27 cellular contexts compared by ENCODE assay signal in the genomic region with DNA sequence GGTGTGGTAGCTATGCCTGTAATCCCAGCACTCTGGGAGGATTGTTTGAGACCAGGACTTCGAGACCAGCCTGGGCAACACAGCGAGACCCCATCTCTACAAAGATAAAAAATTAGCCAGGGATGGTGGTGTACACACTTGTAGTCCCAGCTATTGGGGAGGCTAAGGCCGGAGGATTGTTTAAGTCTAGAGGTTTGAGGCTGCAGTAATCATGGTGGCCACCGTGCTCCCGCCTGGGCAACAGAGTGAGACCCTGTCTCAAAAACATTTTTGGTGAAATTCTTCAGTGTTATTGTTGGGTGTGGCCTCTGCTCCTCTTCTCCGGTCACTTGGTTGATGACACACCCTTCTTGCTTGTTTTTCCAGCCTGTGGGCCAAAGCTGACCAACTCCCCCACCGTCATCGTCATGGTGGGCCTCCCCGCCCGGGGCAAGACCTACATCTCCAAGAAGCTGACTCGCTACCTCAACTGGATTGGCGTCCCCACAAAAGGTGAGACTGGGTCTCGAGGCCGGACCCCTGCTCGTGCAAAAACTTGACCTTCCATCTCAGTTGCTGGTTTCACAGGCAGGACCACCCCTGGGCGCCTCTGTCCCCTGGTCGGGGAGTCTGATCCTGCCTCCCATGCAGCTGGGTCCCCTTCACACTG. TPM values are rescaled to one million over a fixed set of nuclear protein-coding genes. Genes with fewer than 3 reads are reported as not detected.
DNase-seq lines count a peak whose midpoint lies in the region; ATAC-seq and TF ChIP-seq lines count a peak whose summit lies in the region.
"Had no signal": no experiment of that assay in that cellular context is flagged by ENCODE, and none has a peak within 500 bp of the region (broad histone marks: within the 10 kb centered on the region; RNA-seq: fewer than 3 reads in every experiment).

No MANE protein-coding gene starts in this region.

- H3K4me1 Mint-ChIP-seq in CD4-positive, alpha-beta T cell (ENCODE audit: low read depth), result peaks cover 9% of the 10 kb centered on the region
- H3K4me1 Mint-ChIP-seq in WTC11 (peaks cover 23% of the 10 kb centered on the region), nephron (peaks cover 37% of the 10 kb centered on the region)
- peaks cover 11 to 15% of the 10 kb centered on the region in 2 donors for H3K4me1 Mint-ChIP-seq in stimulated activated naive B cell treated with anti-CD40 and anti-IgM and Interleukin-4, amounts not matched to agents 10 μg/mL and 1 μg/mL and 100 μg/mL, for 72 hours

- H3K27ac Mint-ChIP-seq in CD4-positive, alpha-beta T cell, result peak overlapping the region; percentile 27
- H3K27ac Mint-ChIP-seq in WTC11 (peak overlapping the region; percentile 15; the same call in 1 of the 2 replicates), nephron (peak overlapping the region in 2 of 3 experiments; percentile 48 to 65)
- H3K27ac Mint-ChIP-seq in stimulated activated naive B cell treated with anti-CD40 and anti-IgM and Interleukin-4, amounts not matched to agents 10 μg/mL and 1 μg/mL and 100 μg/mL, for 72 hours, result peak overlapping the region; percentile 1

- no peaks in the 10 kb centered on the region for H3K9me3 ChIP-seq in CD4-positive, alpha-beta T cell (ENCODE audit: control insufficient read depth, low read length)
- H3K9me3 ChIP-seq in mucosa of descending colon, result no peaks in the 10 kb centered on the region
- H3K9me3 ChIP-seq: Peyer's patch, SJSA1, stomach had no signal

- no peaks in the 10 kb centered on the region for H3K27me3 ChIP-seq in CD4-positive, alpha-beta T cell (ENCODE audit: control insufficient read depth, insufficient read depth, low read length)
- H3K27me3 ChIP-seq: dorsolateral prefrontal cortex, Peyer's patch, SJSA1, stomach had no signal

- H3K9me3 Mint-ChIP-seq in CD4-positive, alpha-beta T cell, result no peaks in the 10 kb centered on the region
- H3K9me3 Mint-ChIP-seq in WTC11 (no peaks in the 10 kb centered on the region), nephron (no peaks in the 10 kb centered on the region)
- no peaks in the 10 kb centered on the region for H3K9me3 Mint-ChIP-seq in stimulated activated naive B cell treated with anti-CD40 and anti-IgM and Interleukin-4, amounts not matched to agents 10 μg/mL and 1 μg/mL and 100 μg/mL, for 72 hours
- H3K9me3 Mint-ChIP-seq: CD8-positive, alpha-beta memory T cell had no signal

- intact Hi-C loops in CD4-positive, alpha-beta T cell (cut with DNase I, micrococcal nuclease), result no loop called here
- intact Hi-C loops in mucosa of descending colon (cut with DNase I, micrococcal nuclease), result no loop called here

- no peaks in the 10 kb centered on the region for H3K36me3 ChIP-seq in mucosa of descending colon (ENCODE audit: low read depth)

- no peak for ATAC-seq in CD4-positive, alpha-beta T cell (ENCODE audit: poor library complexity)
- ATAC-seq in WTC11 (no peak), mucosa of descending colon (no peak), GM21717 (IDR thresholded peaks at IDR 0.05; ENCODE audit: unreplicated experiment) (no peak)
- no peak for ATAC-seq in stimulated activated naive B cell treated with anti-CD40 and anti-IgM and Interleukin-4, amounts not matched to agents 10 μg/mL and 1 μg/mL and 100 μg/mL, for 72 hours (replicated peaks)

- POLR2A ChIA-PET in CD4-positive, alpha-beta T cell (lab: Charles Lee), result no interaction called here
- POLR2A ChIA-PET in WTC11 (lab: Charles Lee), result no interaction called here

- H3K36me3 Mint-ChIP-seq in CD4-positive, alpha-beta T cell (ENCODE audit: low read depth), result peaks cover 48% of the 10 kb centered on the region
- H3K36me3 Mint-ChIP-seq in WTC11 (peaks cover 40% of the 10 kb centered on the region), nephron (ENCODE audit: low read depth) (peaks cover 52% of the 10 kb centered on the region)
- H3K36me3 Mint-ChIP-seq in stimulated activated naive B cell treated with anti-CD40 and anti-IgM and Interleukin-4, amounts not matched to agents 10 μg/mL and 1 μg/mL and 100 μg/mL, for 72 hours, result peaks cover 35 to 51% of the 10 kb centered on the region in 2 donors

- no peaks in the 10 kb centered on the region for H3K27me3 Mint-ChIP-seq in CD4-positive, alpha-beta T cell
- H3K27me3 Mint-ChIP-seq in WTC11 (ENCODE audit: low read depth), result no peaks in the 10 kb centered on the region
- no peaks in the 10 kb centered on the region for H3K27me3 Mint-ChIP-seq in nephron (ENCODE audit: low read depth)
- H3K27me3 Mint-ChIP-seq in stimulated activated naive B cell treated with anti-CD40 and anti-IgM and Interleukin-4, amounts not matched to agents 10 μg/mL and 1 μg/mL and 100 μg/mL, for 72 hours, result no peaks in the 10 kb centered on the region
- H3K27me3 Mint-ChIP-seq: CD8-positive, alpha-beta memory T cell had no signal

- CTCF ChIA-PET in CD4-positive, alpha-beta T cell (lab: Charles Lee), result interaction anchor here (1.6 kb wide), 1 partner anchor 11 kb away, joined by 5 read pairs; a partner anchor contains a TSS
- CTCF ChIA-PET in WTC11 (lab: Charles Lee), result interaction anchor here (1.0 to 1.3 kb wide), 2 partner anchors 11 to 188 kb away, joined by 3 to 7 read pairs; a partner anchor contains a TSS

- no peak for TF ChIP-seq CTCF in CD4-positive, alpha-beta T cell (IDR thresholded peaks at IDR 0.05)
- TF ChIP-seq CTCF in WTC11 (IDR thresholded peaks at IDR 0.05) (no peak), nephron (IDR thresholded peaks at IDR 0.05; ENCODE audit: unreplicated experiment in 3 of 3) (no peak), mucosa of descending colon (IDR thresholded peaks at IDR 0.05) (no peak)

- H3K4me3 ChIP-seq in mucosa of descending colon, result no peak overlapping the region
- H3K4me3 ChIP-seq: Peyer's patch, SJSA1, stomach had no signal

- no peak overlapping the region for H3K4me3 Mint-ChIP-seq in CD4-positive, alpha-beta T cell
- H3K4me3 Mint-ChIP-seq in WTC11 (no peak overlapping the region), nephron (no peak overlapping the region)
- no peak overlapping the region for H3K4me3 Mint-ChIP-seq in stimulated activated naive B cell treated with anti-CD40 and anti-IgM and Interleukin-4, amounts not matched to agents 10 μg/mL and 1 μg/mL and 100 μg/mL, for 72 hours
- H3K4me3 Mint-ChIP-seq: CD8-positive, alpha-beta memory T cell had no signal

- no peaks in the 10 kb centered on the region for H3K4me1 ChIP-seq in mucosa of descending colon (ENCODE audit: low read depth)
- H3K4me1 ChIP-seq: Peyer's patch had no signal

- DNase-seq in CD4-positive, alpha-beta T cell, result no peak
- DNase-seq in WTC11 (ENCODE audit: low spot score), result no peak
- DNase-seq in stimulated activated naive B cell treated with anti-CD40 and anti-IgM and Interleukin-4, amounts not matched to agents 10 μg/mL and 1 μg/mL and 100 μg/mL, for 72 hours, result no peak
- no peak for DNase-seq in mucosa of descending colon
- no peak for DNase-seq in ecto neural progenitor cell (ENCODE audit: low spot score)
- DNase-seq: activated CD4-positive, alpha-beta T cell treated with anti-CD3 and anti-CD28 coated beads, Interleukin-2, amount 50 U/mL, for 4 hours; activated CD8-positive, alpha-beta memory T cell treated with anti-CD3 and anti-CD28 coated beads, Interleukin-2, amount 50 U/mL, for 48 hours; activated naive CD4-positive, alpha-beta T cell treated with Interleukin-2 at 50 U/mL for 16 hours; CD8-positive, alpha-beta memory T cell; central memory CD4-positive, alpha-beta T cell; DMS53; dorsolateral prefrontal cortex; foreskin fibroblast; GDM1; H7; hippocampal formation; KBM-7; NCI-H146; NCI-H524 treated with DMSO at 0.1 percent for 48 hours; Peyer's patch; retina; stimulated activated CD4-positive, alpha-beta T cell treated with anti-CD3 and anti-CD28 coated beads, Interleukin-12 subunit alpha, Interleukin-12 subunit beta, amount 100 ng/mL, for 4 hours; stomach; T-helper 1 cell had no signal

- no peak overlapping the region for H3K27ac ChIP-seq in CD4-positive, alpha-beta T cell (ENCODE audit: low read depth, low read length)
- H3K27ac ChIP-seq: Peyer's patch, SJSA1 had no signal

TF ChIP-seq in WTC11, 78 proteins besides CTCF, POLR2A, EP300 and RAD21 (continues in another document):
- TF ChIP-seq ZNF121 (CRISPR knock-in tag; IDR thresholded peaks at IDR 0.05), result peak; percentile 65
- TF ChIP-seq, protein P1, sequence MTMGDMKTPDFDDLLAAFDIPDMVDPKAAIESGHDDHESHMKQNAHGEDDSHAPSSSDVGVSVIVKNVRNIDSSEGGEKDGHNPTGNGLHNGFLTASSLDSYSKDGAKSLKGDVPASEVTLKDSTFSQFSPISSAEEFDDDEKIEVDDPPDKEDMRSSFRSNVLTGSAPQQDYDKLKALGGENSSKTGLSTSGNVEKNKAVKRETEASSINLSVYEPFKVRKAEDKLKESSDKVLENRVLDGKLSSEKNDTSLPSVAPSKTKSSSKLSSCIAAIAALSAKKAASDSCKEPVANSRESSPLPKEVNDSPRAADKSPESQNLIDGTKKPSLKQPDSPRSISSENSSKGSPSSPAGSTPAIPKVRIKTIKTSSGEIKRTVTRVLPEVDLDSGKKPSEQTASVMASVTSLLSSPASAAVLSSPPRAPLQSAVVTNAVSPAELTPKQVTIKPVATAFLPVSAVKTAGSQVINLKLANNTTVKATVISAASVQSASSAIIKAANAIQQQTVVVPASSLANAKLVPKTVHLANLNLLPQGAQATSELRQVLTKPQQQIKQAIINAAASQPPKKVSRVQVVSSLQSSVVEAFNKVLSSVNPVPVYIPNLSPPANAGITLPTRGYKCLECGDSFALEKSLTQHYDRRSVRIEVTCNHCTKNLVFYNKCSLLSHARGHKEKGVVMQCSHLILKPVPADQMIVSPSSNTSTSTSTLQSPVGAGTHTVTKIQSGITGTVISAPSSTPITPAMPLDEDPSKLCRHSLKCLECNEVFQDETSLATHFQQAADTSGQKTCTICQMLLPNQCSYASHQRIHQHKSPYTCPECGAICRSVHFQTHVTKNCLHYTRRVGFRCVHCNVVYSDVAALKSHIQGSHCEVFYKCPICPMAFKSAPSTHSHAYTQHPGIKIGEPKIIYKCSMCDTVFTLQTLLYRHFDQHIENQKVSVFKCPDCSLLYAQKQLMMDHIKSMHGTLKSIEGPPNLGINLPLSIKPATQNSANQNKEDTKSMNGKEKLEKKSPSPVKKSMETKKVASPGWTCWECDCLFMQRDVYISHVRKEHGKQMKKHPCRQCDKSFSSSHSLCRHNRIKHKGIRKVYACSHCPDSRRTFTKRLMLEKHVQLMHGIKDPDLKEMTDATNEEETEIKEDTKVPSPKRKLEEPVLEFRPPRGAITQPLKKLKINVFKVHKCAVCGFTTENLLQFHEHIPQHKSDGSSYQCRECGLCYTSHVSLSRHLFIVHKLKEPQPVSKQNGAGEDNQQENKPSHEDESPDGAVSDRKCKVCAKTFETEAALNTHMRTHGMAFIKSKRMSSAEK (CRISPR knock-in tag; IDR thresholded peaks at IDR 0.05; ENCODE audit: borderline replicate concordance), result no peak
- TF ChIP-seq, protein P2, sequence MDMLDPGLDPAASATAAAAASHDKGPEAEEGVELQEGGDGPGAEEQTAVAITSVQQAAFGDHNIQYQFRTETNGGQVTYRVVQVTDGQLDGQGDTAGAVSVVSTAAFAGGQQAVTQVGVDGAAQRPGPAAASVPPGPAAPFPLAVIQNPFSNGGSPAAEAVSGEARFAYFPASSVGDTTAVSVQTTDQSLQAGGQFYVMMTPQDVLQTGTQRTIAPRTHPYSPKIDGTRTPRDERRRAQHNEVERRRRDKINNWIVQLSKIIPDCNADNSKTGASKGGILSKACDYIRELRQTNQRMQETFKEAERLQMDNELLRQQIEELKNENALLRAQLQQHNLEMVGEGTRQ (CRISPR knock-in tag; IDR thresholded peaks at IDR 0.05), result no peak

RNA-seq across cellular contexts. Expression of a gene that starts 10.6 kb away (rescaled TPM):
- total RNA-seq in CD4-positive, alpha-beta T cell, result 100 to 1,000 TPM; 142 to 145 TPM
- 30.6 to 42.5 TPM (median 40.7 TPM) in 3 replicates for total RNA-seq in WTC11 (2021)
- total RNA-seq in mucosa of descending colon, result 10 to 100 TPM; 19.3 to 39.0 (median 21.7) TPM

Comparison
In these comparisons a context has a peak if more than half of its experiments do, and no peak if none do; other contexts are left out.
1. H3K27ac Mint-ChIP-seq: peak in every context shown above with its lines; median percentile 56 in nephron; 27 in CD4-positive, alpha-beta T cell; 15 in WTC11; 1 in stimulated activated naive B cell treated with anti-CD40 and anti-IgM and Interleukin-4, amounts not matched to agents 10 μg/mL and 1 μg/mL and 100 μg/mL, for 72 hours.